ENCODE assay signal across 19 cellular contexts in genomic region chr19:7550169-7550770, GRCh38. TPM values are rescaled to one million over a fixed set of nuclear protein-coding genes. Genes with fewer than 3 reads are reported as not detected.
DNase-seq lines count a peak whose midpoint lies in the region; ATAC-seq and TF ChIP-seq lines count a peak whose summit lies in the region.
"Had no signal": no experiment of that assay in that cellular context is flagged by ENCODE, and none has a peak within 500 bp of the region (broad histone marks: within the 10 kb centered on the region; RNA-seq: fewer than 3 reads in every experiment).

No MANE protein-coding gene starts in this region.

- DNase-seq in Right ventricle myocardium superior (no peak), left ventricle myocardium inferior (no peak), endodermal cell (no peak), mesothelial cell of epicardium (ENCODE audit: low spot score in 2 of 2, unreplicated experiment in 2 of 2) (no peak)
- no peak for DNase-seq in activated naive CD8-positive, alpha-beta T cell treated with anti-CD3 and anti-CD28 coated beads, Interleukin-2, amount 50 U/mL, for 24 hours
- DNase-seq: CD4-positive, alpha-beta T cell; SHP77 had no signal

- TF ChIP-seq CTCF in left ventricle myocardium inferior (IDR thresholded peaks at IDR 0.05; ENCODE audit: borderline replicate concordance) = no peak
- TF ChIP-seq CTCF in endodermal cell (conservative IDR thresholded peaks at IDR 0.05) = no peak
- TF ChIP-seq CTCF in mesothelial cell of epicardium (IDR thresholded peaks at IDR 0.05; ENCODE audit: unreplicated experiment) = no peak
- TF ChIP-seq CTCF in gastroesophageal sphincter (IDR thresholded peaks at IDR 0.05) = no peak

- H3K9ac ChIP-seq in endodermal cell (ENCODE audit: extremely low read depth, low read length, poor library complexity, severe bottlenecking) = no peak overlapping the region

- H3K36me3 ChIP-seq in left ventricle myocardium inferior (peaks cover 32% of the 10 kb centered on the region), endodermal cell (ENCODE audit: control insufficient read depth, insufficient read depth, low read length) (peaks cover 24% of the 10 kb centered on the region), gastroesophageal sphincter (peaks cover 0 to 68% of the 10 kb centered on the region in 2 donors)

- intact Hi-C loops in Right ventricle myocardium superior (cut with DNase I) = no loop called here
- intact Hi-C loops in left ventricle myocardium inferior (cut with micrococcal nuclease) = no loop called here

- H3K27ac Mint-ChIP-seq in endodermal cell (peak overlapping the region; percentile 66), mesothelial cell of epicardium (no peak overlapping the region)
- no peak overlapping the region for H3K27ac Mint-ChIP-seq in activated naive CD8-positive, alpha-beta T cell treated with anti-CD3 and anti-CD28 coated beads, Interleukin-2, amount 50 U/mL, for 24 hours
- H3K27ac Mint-ChIP-seq: activated CD4-positive, alpha-beta memory T cell treated with anti-CD3 and anti-CD28 coated beads for 36 hours; activated naive CD4-positive, alpha-beta T cell treated with anti-CD3 and anti-CD28 coated beads, Interleukin-2, amount 50 U/mL, for 72 hours; activated T-helper 17 cell treated with anti-CD3 and anti-CD28 coated beads, Interleukin-2, amount 50 U/mL, for 72 hours; CD4-positive, alpha-beta T cell had no signal

- TF ChIP-seq POLR2A in gastroesophageal sphincter (IDR thresholded peaks at IDR 0.05) = no peak

- H3K27me3 Mint-ChIP-seq in endodermal cell (ENCODE audit: insufficient read depth) = no peaks in the 10 kb centered on the region
- H3K27me3 Mint-ChIP-seq in mesothelial cell of epicardium (ENCODE audit: low read depth) = no peaks in the 10 kb centered on the region
- no peaks in the 10 kb centered on the region for H3K27me3 Mint-ChIP-seq in activated naive CD8-positive, alpha-beta T cell treated with anti-CD3 and anti-CD28 coated beads, Interleukin-2, amount 50 U/mL, for 24 hours
- H3K27me3 Mint-ChIP-seq: activated CD4-positive, alpha-beta memory T cell treated with anti-CD3 and anti-CD28 coated beads for 36 hours; activated T-helper 17 cell treated with anti-CD3 and anti-CD28 coated beads, Interleukin-2, amount 50 U/mL, for 72 hours; CD4-positive, alpha-beta T cell; central memory CD8-positive, alpha-beta T cell had no signal

- no peaks in the 10 kb centered on the region for H3K27me3 ChIP-seq in left ventricle myocardium inferior (ENCODE audit: low read depth)
- H3K27me3 ChIP-seq in endodermal cell (ENCODE audit: control insufficient read depth, insufficient read depth, low read length, poor library complexity, severe bottlenecking) = no peaks in the 10 kb centered on the region
- no peaks in the 10 kb centered on the region for H3K27me3 ChIP-seq in gastroesophageal sphincter
- H3K27me3 ChIP-seq: ascending aorta, tibial nerve had no signal

- H3K27ac ChIP-seq in left ventricle myocardium inferior (replicated peaks) (no peak overlapping the region), endodermal cell (ENCODE audit: low read depth, low read length) (no peak overlapping the region), gastroesophageal sphincter (peak overlapping the region in 2 of 4 donors; percentile 42 to 72)
- H3K27ac ChIP-seq: ascending aorta, tibial nerve had no signal

- ATAC-seq in Right ventricle myocardium superior (ENCODE audit: poor library complexity) (peak; percentile 8), HG02840 (IDR thresholded peaks at IDR 0.05; ENCODE audit: low FRiP score, unreplicated experiment) (no peak), GM18498 (IDR thresholded peaks at IDR 0.05; ENCODE audit: unreplicated experiment) (no peak), gastroesophageal sphincter (no peak)
- ATAC-seq in activated naive CD8-positive, alpha-beta T cell treated with anti-CD3 and anti-CD28 coated beads, Interleukin-2, amount 50 U/mL, for 24 hours = no peak
- ATAC-seq: activated T-helper 17 cell treated with anti-CD3 and anti-CD28 coated beads, Interleukin-2, amount 50 U/mL, for 72 hours had no signal

- no peak for TF ChIP-seq EP300 in gastroesophageal sphincter (IDR thresholded peaks at IDR 0.05)

- no peak overlapping the region for H3K4me3 ChIP-seq in left ventricle myocardium inferior
- no peak overlapping the region for H3K4me3 ChIP-seq in endodermal cell (ENCODE audit: low read length)
- no peak overlapping the region for H3K4me3 ChIP-seq in gastroesophageal sphincter
- H3K4me3 ChIP-seq: tibial nerve had no signal

- peaks cover 35% of the 10 kb centered on the region for H3K36me3 Mint-ChIP-seq in endodermal cell (ENCODE audit: low read depth)
- peaks cover 19% of the 10 kb centered on the region for H3K36me3 Mint-ChIP-seq in mesothelial cell of epicardium
- peaks cover 17% of the 10 kb centered on the region for H3K36me3 Mint-ChIP-seq in activated naive CD8-positive, alpha-beta T cell treated with anti-CD3 and anti-CD28 coated beads, Interleukin-2, amount 50 U/mL, for 24 hours (ENCODE audit: low read depth)

- 97% methylated on average over 38 to 41 of the region's 41 CpGs for WGBS in endodermal cell (ENCODE audit: insufficient coverage in 1 of 2, insufficient read length in 1 of 2), 2 experiments
- WGBS in gastroesophageal sphincter (ENCODE audit: low coverage in 1 of 2), 2 donors = 91% methylated on average over 6 of the region's 41 CpGs; no CpG with 5 or more reads in 1 of the 2 donors

- H3K9me3 ChIP-seq in left ventricle myocardium inferior (replicated peaks) (no peaks in the 10 kb centered on the region), endodermal cell (ENCODE audit: control insufficient read depth, low read length) (no peaks in the 10 kb centered on the region), gastroesophageal sphincter (no peaks in the 10 kb centered on the region)
- H3K9me3 ChIP-seq: ascending aorta, tibial nerve had no signal

- H3K4me3 Mint-ChIP-seq in endodermal cell (peak overlapping the region; percentile 53), mesothelial cell of epicardium (peak overlapping the region; percentile 69)
- no peak overlapping the region for H3K4me3 Mint-ChIP-seq in activated naive CD8-positive, alpha-beta T cell treated with anti-CD3 and anti-CD28 coated beads, Interleukin-2, amount 50 U/mL, for 24 hours
- H3K4me3 Mint-ChIP-seq: activated CD4-positive, alpha-beta memory T cell treated with anti-CD3 and anti-CD28 coated beads for 36 hours; activated T-helper 17 cell treated with anti-CD3 and anti-CD28 coated beads, Interleukin-2, amount 50 U/mL, for 72 hours; CD4-positive, alpha-beta T cell; central memory CD8-positive, alpha-beta T cell; neural crest cell had no signal

- peaks cover 3% of the 10 kb centered on the region for H3K4me1 ChIP-seq in left ventricle myocardium inferior
- no peaks in the 10 kb centered on the region for H3K4me1 ChIP-seq in endodermal cell (ENCODE audit: control insufficient read depth, insufficient read depth, low read length)
- peaks cover 0 to 16% (median 0%) of the 10 kb centered on the region in 3 donors for H3K4me1 ChIP-seq in gastroesophageal sphincter
- H3K4me1 ChIP-seq: ascending aorta had no signal

- H3K9me3 Mint-ChIP-seq in endodermal cell = no peaks in the 10 kb centered on the region
- H3K9me3 Mint-ChIP-seq in mesothelial cell of epicardium = no peaks in the 10 kb centered on the region
- H3K9me3 Mint-ChIP-seq in activated naive CD8-positive, alpha-beta T cell treated with anti-CD3 and anti-CD28 coated beads, Interleukin-2, amount 50 U/mL, for 24 hours = no peaks in the 10 kb centered on the region
- H3K9me3 Mint-ChIP-seq: activated CD4-positive, alpha-beta memory T cell treated with anti-CD3 and anti-CD28 coated beads for 36 hours; activated naive CD4-positive, alpha-beta T cell treated with anti-CD3 and anti-CD28 coated beads, Interleukin-2, amount 50 U/mL, for 72 hours; activated T-helper 17 cell treated with anti-CD3 and anti-CD28 coated beads, Interleukin-2, amount 50 U/mL, for 72 hours; CD4-positive, alpha-beta T cell; central memory CD8-positive, alpha-beta T cell; neural crest cell had no signal

- H3K4me1 Mint-ChIP-seq in endodermal cell (peaks cover 2% of the 10 kb centered on the region), mesothelial cell of epicardium (peaks cover 4% of the 10 kb centered on the region)
- peaks cover 12% of the 10 kb centered on the region for H3K4me1 Mint-ChIP-seq in activated naive CD8-positive, alpha-beta T cell treated with anti-CD3 and anti-CD28 coated beads, Interleukin-2, amount 50 U/mL, for 24 hours

RNA-seq across cellular contexts. Expression of gene PNPLA6, which starts 14.8 kb away (rescaled TPM):
- 50.4 TPM for total RNA-seq in Right ventricle myocardium superior
- 52.7 TPM for total RNA-seq in left ventricle myocardium inferior
- 100 to 1,000 TPM in 1 of 2 donors, 10 to 100 TPM in 1; 86.1 to 124 TPM for total RNA-seq in endodermal cell
- polyA plus RNA-seq in endodermal cell (2013, experiment 1 of 2) = 62.2 TPM
- polyA plus RNA-seq in endodermal cell (2013, experiment 2 of 2) = 61.6 TPM
- total RNA-seq in mesothelial cell of epicardium = 100 to 117 TPM (median 112 TPM) in 3 replicates
- total RNA-seq in gastroesophageal sphincter = 100 to 1,000 TPM in 1 of 4 donors, 10 to 100 TPM in 3; 54.9 to 111 (median 75.2) TPM

RNA-seq across cellular contexts. Expression of gene MCOLN1, which starts 27.8 kb away (rescaled TPM):
- total RNA-seq in Right ventricle myocardium superior = 17.5 TPM
- 16.8 TPM for total RNA-seq in left ventricle myocardium inferior
- 10 to 100 TPM; 18.0 to 21.4 TPM for total RNA-seq in endodermal cell
- polyA plus RNA-seq in endodermal cell (2013, experiment 1 of 2) = 10.9 TPM
- 13.2 TPM for polyA plus RNA-seq in endodermal cell (2013, experiment 2 of 2)
- total RNA-seq in mesothelial cell of epicardium = 20.5 to 21.0 TPM (median 20.7 TPM) in 3 replicates
- 10 to 100 TPM in 3 of 4 donors, 1 to 10 TPM in 1; 7.4 to 18.4 (median 17.5) TPM for total RNA-seq in gastroesophageal sphincter

RNA-seq across cellular contexts. Expression of gene ZNF358, which starts 34.4 kb away (rescaled TPM):
- total RNA-seq in Right ventricle myocardium superior = 92.1 TPM
- 88.5 TPM for total RNA-seq in left ventricle myocardium inferior
- 10 to 100 TPM; 45.9 to 53.2 TPM for total RNA-seq in endodermal cell
- 66.1 TPM for polyA plus RNA-seq in endodermal cell (2013, experiment 1 of 2)
- 59.3 TPM for polyA plus RNA-seq in endodermal cell (2013, experiment 2 of 2)
- 67.5 to 68.3 TPM (median 67.9 TPM) in 3 replicates for total RNA-seq in mesothelial cell of epicardium
- 100 to 1,000 TPM in 2 of 4 donors, 10 to 100 TPM in 2; 63.9 to 153 (median 98.7) TPM for total RNA-seq in gastroesophageal sphincter

RNA-seq across cellular contexts. Expression of gene CAMSAP3, which starts 45.4 kb away (rescaled TPM):
- total RNA-seq in Right ventricle myocardium superior = 1.0 TPM
- 0.60 TPM for total RNA-seq in left ventricle myocardium inferior
- total RNA-seq in endodermal cell = 10 to 100 TPM; 65.5 to 76.8 TPM
- 18.6 TPM for polyA plus RNA-seq in endodermal cell (2013, experiment 1 of 2)
- polyA plus RNA-seq in endodermal cell (2013, experiment 2 of 2) = 18.0 TPM
- 26.1 to 28.2 TPM (median 26.5 TPM) in 3 replicates for total RNA-seq in mesothelial cell of epicardium
- total RNA-seq in gastroesophageal sphincter = 1 to 10 TPM in 1 of 4 donors, under 1 TPM in 1, not detected in 2; 0.46 to 2.1 TPM
- total RNA-seq: ascending aorta, dermis microvascular lymphatic vessel endothelial cell, posterior vena cava, tibial nerve had no signal
